ENCODE assay signal across 38 cellular contexts in genomic region chr19:44527554-44527953, GRCh38. TPM values are rescaled to one million over a fixed set of nuclear protein-coding genes. Genes with fewer than 3 reads are reported as not detected.
"Had no signal": no experiment of that assay in that cellular context is flagged by ENCODE, and none has a peak within 500 bp of the region (broad histone marks: within the 10 kb centered on the region; RNA-seq: fewer than 3 reads in every experiment).

No MANE protein-coding gene starts in this region.

- DNase-seq: Karpas-422, Kasumi-1, KG1, MM.1S, MV-4-11, NCI-H1048, NCI-H1092, NCI-H1092 treated with DMSO at 0.1 percent for 48 hours, NCI-H1105, NCI-H1105 treated with DMSO at 0.1 percent for 48 hours, NCI-H1417, NCI-H1417 treated with DMSO at 0.1 percent for 48 hours, NCI-H1436, NCI-H1436 treated with DMSO at 0.1 percent for 48 hours, NCI-H146, NCI-H1694, NCI-H1694 treated with DMSO at 0.1 percent for 48 hours, NCI-H187, NCI-H187 treated with DMSO at 0.1 percent for 48 hours, NCI-H1930, NCI-H2029, NCI-H2029 treated with DMSO at 0.1 percent for 48 hours, NCI-H2081, NCI-H2081 treated with DMSO at 0.1 percent for 48 hours, NCI-H2107, NCI-H2171, NCI-H2171 treated with DMSO at 0.1 percent for 48 hours, NCI-H2227 treated with DMSO at 0.1 percent for 48 hours, NCI-H226, NCI-H345, NCI-H446, NCI-H446 treated with DMSO at 0.1 percent for 48 hours, NCI-H510A had no signal

- H3K27ac ChIP-seq: KMS-11 had no signal

- H3K4me2 ChIP-seq: KMS-11 had no signal

- H3K9ac ChIP-seq: KMS-11 had no signal

RNA-seq across cellular contexts. Expression of gene CEACAM20, which starts 1.9 kb away (rescaled TPM):
- total RNA-seq: LHCN-M2, M059J, MCF 10A, NCI-H460 had no signal
